ENCODE assay signal across 18 cellular contexts in genomic region chr11:120172921-120173705, GRCh38. TPM values are rescaled to one million over a fixed set of nuclear protein-coding genes. Genes with fewer than 3 reads are reported as not detected.
DNase-seq lines count a peak whose midpoint lies in the region; TF ChIP-seq lines count a peak whose summit lies in the region.
"Had no signal": no experiment of that assay in that cellular context is flagged by ENCODE, and none has a peak within 500 bp of the region (broad histone marks: within the 10 kb centered on the region; RNA-seq: fewer than 3 reads in every experiment).

No MANE protein-coding gene starts in this region.

- peaks cover 68% of the 10 kb centered on the region for H3K27me3 Mint-ChIP-seq in activated T-cell treated with anti-CD3 and anti-CD28 coated beads, Interleukin-2, amount 50 U/mL, for 24 hours

- peak; percentile 24 for DNase-seq in activated T-cell treated with anti-CD3 and anti-CD28 coated beads, Interleukin-2, amount 50 U/mL, for 24 hours
- DNase-seq in activated T-cell treated with anti-CD3 and anti-CD28 coated beads for 4 hours (no peak), GM20000 (ENCODE audit: low spot score) (peak; percentile 3), esophagus muscularis mucosa (ENCODE audit: extremely low spot score) (peak; percentile 53), spleen (peak; percentile 23), NCI-H510A (lab: John Stamatoyannopoulos, UW) (no peak), KG1 (lab: John Stamatoyannopoulos, UW) (no peak)
- no peak for DNase-seq in stimulated activated CD4-positive, alpha-beta T cell treated with anti-CD3 and anti-CD28 coated beads, Interleukin-2, amount 100 ng/mL, for 24 hours
- DNase-seq: activated CD4-positive, CD25-positive, alpha-beta regulatory T cell; activated gamma-delta T cell treated with Interleukin-2 at 50 U/mL for 16 hours; cerebellar nuclear complex; NCI-H187 treated with DMSO at 0.1 percent for 48 hours had no signal

- H3K36me3 ChIP-seq in esophagus muscularis mucosa: no peaks in the 10 kb centered on the region
- no peaks in the 10 kb centered on the region for H3K36me3 ChIP-seq in spleen
- H3K36me3 ChIP-seq: BE2C, ovary had no signal

- intact Hi-C loops in esophagus muscularis mucosa (cut with DNase I) (loop anchor here (2.0 to 5.0 kb wide), 2 partner anchors 56 to 129 kb away; no protein-coding TSS in a partner anchor), spleen (cut with DNase I; ENCODE audit: low total_unique reads) (loop anchor here (2.0 to 5.0 kb wide), 2 partner anchors 56 to 129 kb away; no protein-coding TSS in a partner anchor)

- H3K27me3 ChIP-seq in esophagus muscularis mucosa (peaks cover 0 to 41% (median 11%) of the 10 kb centered on the region in 4 donors), spleen (replicated peaks in 1 of 7) (peaks cover 0 to 67% (median 20%) of the 10 kb centered on the region in 7 donors)
- H3K27me3 ChIP-seq: BE2C, ovary had no signal

- H3K27ac ChIP-seq in esophagus muscularis mucosa (replicated peaks in 1 of 4) (no peak overlapping the region), spleen (no peak overlapping the region)
- H3K27ac ChIP-seq: ovary had no signal

- H3K9me3 Mint-ChIP-seq in activated T-cell treated with anti-CD3 and anti-CD28 coated beads, Interleukin-2, amount 50 U/mL, for 24 hours: no peaks in the 10 kb centered on the region
- H3K9me3 Mint-ChIP-seq: activated CD4-positive, alpha-beta memory T cell treated with anti-CD3 and anti-CD28 coated beads, Interleukin-2, amount 10 ng/mL, durations not matched to agents 7 days and 5 days had no signal

- TF ChIP-seq CTCF in GM20000 (IDR thresholded peaks at IDR 0.05; ENCODE audit: extremely low read depth, missing control alignments) (no peak), esophagus muscularis mucosa (IDR thresholded peaks at IDR 0.05) (no peak), spleen (IDR thresholded peaks at IDR 0.05 in 8 of 11, conservative IDR thresholded peaks at IDR 0.05 in 3 of 11) (no peak)

- H3K4me1 Mint-ChIP-seq in activated T-cell treated with anti-CD3 and anti-CD28 coated beads, Interleukin-2, amount 50 U/mL, for 24 hours (ENCODE audit: low read depth): peaks cover 6% of the 10 kb centered on the region

- no peaks in the 10 kb centered on the region for H3K36me3 Mint-ChIP-seq in activated T-cell treated with anti-CD3 and anti-CD28 coated beads, Interleukin-2, amount 50 U/mL, for 24 hours (ENCODE audit: low read depth)
- H3K36me3 Mint-ChIP-seq: naive B cell had no signal

- H3K27ac Mint-ChIP-seq in activated T-cell treated with anti-CD3 and anti-CD28 coated beads, Interleukin-2, amount 50 U/mL, for 24 hours: no peak overlapping the region
- H3K27ac Mint-ChIP-seq: activated CD4-positive, alpha-beta memory T cell treated with anti-CD3 and anti-CD28 coated beads, Interleukin-2, amount 10 ng/mL, durations not matched to agents 7 days and 5 days; H9 had no signal

- TF ChIP-seq EP300 in esophagus muscularis mucosa (IDR thresholded peaks at IDR 0.05): no peak

- no peak overlapping the region for H3K4me3 Mint-ChIP-seq in activated T-cell treated with anti-CD3 and anti-CD28 coated beads, Interleukin-2, amount 50 U/mL, for 24 hours
- H3K4me3 Mint-ChIP-seq: activated CD4-positive, alpha-beta memory T cell treated with anti-CD3 and anti-CD28 coated beads, Interleukin-2, amount 10 ng/mL, durations not matched to agents 7 days and 5 days; H9 had no signal

- H3K4me1 ChIP-seq in esophagus muscularis mucosa: peaks cover 11 to 35% (median 31%) of the 10 kb centered on the region in 4 donors
- H3K4me1 ChIP-seq in spleen: peaks cover 3 to 31% (median 22%) of the 10 kb centered on the region in 6 donors
- H3K4me1 ChIP-seq: BE2C had no signal

- H3K9me3 ChIP-seq in esophagus muscularis mucosa (no peaks in the 10 kb centered on the region), spleen (no peaks in the 10 kb centered on the region)
- H3K9me3 ChIP-seq: BE2C, ovary had no signal

- WGBS in esophagus muscularis mucosa: 72% methylated on average over 10 of the region's 12 CpGs
- whole genome bisulfite sequencing in spleen, 5 donors: 59 to 72% (median 68%) methylated on average over 9 to 12 of the region's 12 CpGs

- H3K4me3 ChIP-seq in esophagus muscularis mucosa: no peak overlapping the region
- H3K4me3 ChIP-seq in spleen: no peak overlapping the region
- H3K4me3 ChIP-seq: ovary had no signal

- TF ChIP-seq POLR2A in esophagus muscularis mucosa (IDR thresholded peaks at IDR 0.05; ENCODE audit: low read depth) (no peak), spleen (IDR thresholded peaks at IDR 0.05) (no peak)

RNA-seq across cellular contexts. Expression of gene TRIM29, which starts 35.2 kb away (rescaled TPM):
- total RNA-seq in esophagus muscularis mucosa (1 to 10 TPM in 1 of 4 donors, under 1 TPM in 3; 0.45 to 1.3 (median 0.75) TPM), spleen (1 to 10 TPM in 2 of 7 donors, under 1 TPM in 1, not detected in 4; 0.81 to 2.0 (median 1.2) TPM)
- polyA plus RNA-seq in spleen: under 1 TPM; 0.03 to 0.64 (median 0.20) TPM
- total RNA-seq: activated CD4-positive, alpha-beta memory T cell treated with anti-CD3 and anti-CD28 coated beads, Interleukin-2, amount 10 ng/mL, durations not matched to agents 7 days and 5 days; H9; HT1080 had no signal

RNA-seq across cellular contexts. Expression of gene OAF, which starts 37.7 kb away (rescaled TPM):
- 10 to 100 TPM; 30.7 to 66.1 (median 58.1) TPM for total RNA-seq in esophagus muscularis mucosa
- 100 to 1,000 TPM in 1 of 7 donors, 10 to 100 TPM in 6; 28.3 to 148 (median 82.6) TPM for total RNA-seq in spleen
- polyA plus RNA-seq in spleen: 10 to 100 TPM; 10.6 to 44.1 (median 20.5) TPM

Comparison
In these comparisons a context has a peak if more than half of its experiments do, and no peak if none do; other contexts are left out.
1. DNase-seq: peak in activated T-cell treated with anti-CD3 and anti-CD28 coated beads, Interleukin-2, amount 50 U/mL, for 24 hours (single experiment), GM20000 (single experiment), esophagus muscularis mucosa (single experiment) and spleen (single experiment); none in activated T-cell treated with anti-CD3 and anti-CD28 coated beads for 4 hours (single experiment), NCI-H510A (single experiment), KG1 (single experiment) and stimulated activated CD4-positive, alpha-beta T cell treated with anti-CD3 and anti-CD28 coated beads, Interleukin-2, amount 100 ng/mL, for 24 hours (0 of 2).